ENCODE assay signal across 17 cellular contexts in the genomic region with DNA sequence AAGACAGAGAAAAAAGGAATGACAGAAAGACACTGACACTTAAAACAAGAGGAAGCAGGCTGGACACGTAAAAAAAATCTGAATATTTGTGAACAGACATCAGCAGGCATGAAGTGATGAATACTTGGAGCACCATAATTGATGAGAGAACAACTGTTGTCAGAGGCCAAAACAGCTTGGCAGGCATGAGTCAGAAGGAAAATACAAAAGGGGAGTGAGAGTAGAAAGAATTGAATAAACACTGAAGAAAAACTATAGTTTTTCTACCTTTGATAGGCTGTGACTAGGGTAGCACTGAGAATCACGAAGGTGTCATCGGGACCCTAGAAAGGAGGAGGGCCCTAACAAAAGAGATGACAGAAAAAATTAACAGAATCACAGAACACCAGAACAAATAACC. TPM values are rescaled to one million over a fixed set of nuclear protein-coding genes. Genes with fewer than 3 reads are reported as not detected.
DNase-seq lines count a peak whose midpoint lies in the region; TF ChIP-seq lines count a peak whose summit lies in the region.
"Had no signal": no experiment of that assay in that cellular context is flagged by ENCODE, and none has a peak within 500 bp of the region (broad histone marks: within the 10 kb centered on the region; RNA-seq: fewer than 3 reads in every experiment).

No MANE protein-coding gene starts in this region.

- H3K36me3 Mint-ChIP-seq in nephron (ENCODE audit: low read depth) (peaks cover 61% of the 10 kb centered on the region), CD14-positive monocyte (peaks cover 71 to 84% of the 10 kb centered on the region in 2 donors)

- no peaks in the 10 kb centered on the region for H3K27me3 Mint-ChIP-seq in nephron (ENCODE audit: low read depth)
- H3K27me3 Mint-ChIP-seq in CD14-positive monocyte (ENCODE audit: low read depth in 3 of 3): no peaks in the 10 kb centered on the region
- H3K27me3 Mint-ChIP-seq: activated naive CD4-positive, alpha-beta T cell treated with anti-CD3 and anti-CD28 coated beads, Interleukin-2, amount 50 U/mL, for 24 hours; IgD-negative memory B cell had no signal

- H3K4me1 Mint-ChIP-seq in nephron: peaks cover 8% of the 10 kb centered on the region
- peaks cover 3% of the 10 kb centered on the region for H3K4me1 Mint-ChIP-seq in CD14-positive monocyte

- H3K4me3 ChIP-seq in choroid plexus epithelial cell (ENCODE audit: low read depth, low read length): no peak overlapping the region
- H3K4me3 ChIP-seq: SK-N-MC, suprapubic skin had no signal

- intact Hi-C loops in CD14-positive monocyte (cut with micrococcal nuclease): no loop called here

- H3K4me3 Mint-ChIP-seq in nephron: no peak overlapping the region
- no peak overlapping the region for H3K4me3 Mint-ChIP-seq in CD14-positive monocyte
- H3K4me3 Mint-ChIP-seq: activated naive CD4-positive, alpha-beta T cell treated with anti-CD3 and anti-CD28 coated beads, Interleukin-2, amount 50 U/mL, for 24 hours; IgD-negative memory B cell had no signal

- H3K27ac Mint-ChIP-seq in nephron: peak overlapping the region in 2 of 3 experiments; percentile 10 to 76
- H3K27ac Mint-ChIP-seq in CD14-positive monocyte: peak overlapping the region in 1 of 7 donors; percentile 4
- H3K27ac Mint-ChIP-seq: IgD-negative memory B cell had no signal

- DNase-seq in Daoy (ENCODE audit: low read depth) (peak; percentile 48), HT1080 (ENCODE audit: low read depth) (peak; percentile 56), choroid plexus epithelial cell (ENCODE audit: low read depth) (peak; percentile 65), SKM-1 (lab: John Stamatoyannopoulos, UW; ENCODE audit: unreplicated experiment) (no peak), iPS-NIHi7 (ENCODE audit: extremely low spot score) (no peak), CD14-positive monocyte (ENCODE audit: low spot score) (no peak)
- DNase-seq: DMS153; hypothalamus; midbrain; NCI-H187 treated with DMSO at 0.1 percent for 48 hours; NK-92 treated with Interleukin-12 subunit alpha and Interleukin-12 subunit beta, amount 100 ng/mL, for 24 hours had no signal

- TF ChIP-seq CTCF in choroid plexus epithelial cell (conservative IDR thresholded peaks at IDR 0.05; ENCODE audit: low read depth, low read length): no peak
- no peak for TF ChIP-seq CTCF in nephron (IDR thresholded peaks at IDR 0.05; ENCODE audit: unreplicated experiment in 3 of 3)
- TF ChIP-seq CTCF in CD14-positive monocyte (IDR thresholded peaks at IDR 0.05): no peak

- no peaks in the 10 kb centered on the region for H3K9me3 Mint-ChIP-seq in nephron
- no peaks in the 10 kb centered on the region for H3K9me3 Mint-ChIP-seq in CD14-positive monocyte
- H3K9me3 Mint-ChIP-seq: activated naive CD4-positive, alpha-beta T cell treated with anti-CD3 and anti-CD28 coated beads, Interleukin-2, amount 50 U/mL, for 24 hours; IgD-negative memory B cell had no signal

RNA-seq across cellular contexts. Expression of a gene that starts 21.6 kb away (rescaled TPM):
- total RNA-seq in Daoy (2014; rRNA removed; shearing (Covaris generic)): not detected in 2 replicates
- 0.69 TPM in 1 of 2 replicates, not detected in the other for total RNA-seq in HT1080 (2014; rRNA removed; shearing (Covaris generic))
- not detected in 2 replicates for polyA plus RNA-seq in HT1080 (2015; cell fraction: cytosol; rRNA removed)
- polyA plus RNA-seq in HT1080 (2015; cell fraction: nucleus; rRNA removed): not detected in 2 replicates
- not detected for polyA plus RNA-seq in CD14-positive monocyte
- total RNA-seq: renal cortical epithelial cell had no signal
- polyA plus RNA-seq: IgD-negative memory B cell had no signal

RNA-seq across cellular contexts. Expression of a gene that starts 33.0 kb away (rescaled TPM):
- total RNA-seq in Daoy (2014; rRNA removed; shearing (Covaris generic)): not detected in 2 replicates
- not detected in 2 replicates for total RNA-seq in HT1080 (2014; rRNA removed; shearing (Covaris generic))
- not detected in 2 replicates for polyA plus RNA-seq in HT1080 (2015; cell fraction: cytosol; rRNA removed)
- not detected in 2 replicates for polyA plus RNA-seq in HT1080 (2015; cell fraction: nucleus; rRNA removed)
- not detected for polyA plus RNA-seq in CD14-positive monocyte
- total RNA-seq: renal cortical epithelial cell, suprapubic skin had no signal
- polyA plus RNA-seq: IgD-negative memory B cell had no signal

Comparison
In these comparisons a context has a peak if more than half of its experiments do, and no peak if none do; other contexts are left out.
1. DNase-seq: peak in Daoy (single experiment), HT1080 (single experiment) and choroid plexus epithelial cell (single experiment); none in SKM-1 (single experiment), iPS-NIHi7 (single experiment) and CD14-positive monocyte (single experiment).